Comparison of ENCODE assay signal across 27 cellular contexts in the genomic region with DNA sequence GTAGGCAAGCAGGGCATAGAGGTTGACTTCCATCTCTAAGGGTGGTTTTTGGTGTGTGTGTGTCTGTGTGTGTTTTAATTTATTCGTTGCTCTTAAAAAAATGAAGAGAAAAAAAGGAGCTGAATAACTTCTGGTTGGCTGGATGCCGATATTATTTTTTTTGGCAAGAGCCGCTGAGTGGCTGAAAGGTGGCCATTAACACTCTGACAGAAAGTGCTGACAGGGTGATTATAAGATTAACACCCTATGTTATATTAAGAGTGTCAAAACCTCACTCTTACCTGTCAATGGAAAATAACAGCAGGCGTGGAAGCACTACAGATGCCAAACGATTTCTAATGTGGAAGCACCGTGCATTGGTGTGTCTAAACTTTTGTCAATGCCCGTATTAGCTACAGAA.
"Had no signal": no experiment of that assay in that cellular context is flagged by ENCODE, and none has a peak within 500 bp of the region (broad histone marks: within the 10 kb centered on the region; RNA-seq: fewer than 3 reads in every experiment).

No MANE protein-coding gene starts in this region.

- H3K27me3 Mint-ChIP-seq: activated B cell treated with CpG ODN at 0.5 μM for 24 hours; activated CD4-positive, alpha-beta T cell treated with anti-CD3 and anti-CD28 coated beads, Interleukin-2, amount 10 ng/mL, durations not matched to agents 24 days and 14 days; activated CD8-positive, alpha-beta memory T cell treated with anti-CD3 and anti-CD28 coated beads, Interleukin-2, amount 10 ng/mL, durations not matched to agents 7 days and 5 days; activated naive CD4-positive, alpha-beta T cell treated with anti-CD3 and anti-CD28 coated beads, Interleukin-2, amount 50 U/mL, for 24 hours; activated T-cell treated with anti-CD3 and anti-CD28 coated beads, Interleukin-2, amount 50 U/mL, for 24 hours; brain; T-cell had no signal

- H3K4me3 ChIP-seq: SK-N-MC had no signal

- H3K27ac ChIP-seq: SK-N-MC had no signal

- H3K27ac Mint-ChIP-seq: activated B cell treated with CpG ODN at 0.5 μM for 24 hours; activated CD4-positive, alpha-beta T cell treated with anti-CD3 and anti-CD28 coated beads, Interleukin-2, amount 10 ng/mL, durations not matched to agents 24 days and 14 days; activated CD8-positive, alpha-beta memory T cell treated with anti-CD3 and anti-CD28 coated beads, Interleukin-2, amount 10 ng/mL, durations not matched to agents 7 days and 5 days; activated naive CD4-positive, alpha-beta T cell treated with anti-CD3 and anti-CD28 coated beads, Interleukin-2, amount 50 U/mL, for 24 hours; activated T-cell treated with anti-CD3 and anti-CD28 coated beads, Interleukin-2, amount 50 U/mL, for 24 hours; activated T-helper 1 cell treated with anti-CD3 and anti-CD28 coated beads, Interleukin-12 subunit alpha, Interleukin-12 subunit beta, Interleukin-2, Interleukin-4 antibody, amounts not matched to agents 30 ng/mL and 10 ng/mL and 1 ng/mL, durations not matched to agents 14 hours and 24 hours and 36 hours; T-cell had no signal

- DNase-seq: activated B cell treated with CpG ODN at 0.5 μM for 24 hours; activated CD4-positive, alpha-beta T cell treated with anti-CD3 and anti-CD28 coated beads for 1 hour; activated CD4-positive, alpha-beta T cell treated with anti-CD3 and anti-CD28 coated beads, Interleukin-2, amount 10 ng/mL, durations not matched to agents 24 days and 14 days; activated CD4-positive, alpha-beta T cell treated with anti-CD3 and anti-CD28 coated beads, Interleukin-2, amount 50 U/mL, for 48 hours; activated CD8-positive, alpha-beta memory T cell treated with anti-CD3 and anti-CD28 coated beads, Interleukin-2, amount 10 ng/mL, durations not matched to agents 7 days and 5 days; activated effector memory CD4-positive, alpha-beta T cell treated with Interleukin-2 at 50 U/mL for 16 hours; activated naive CD4-positive, alpha-beta T cell; activated T-cell treated with anti-CD3 and anti-CD28 coated beads, Interleukin-2, amount 50 U/mL, for 24 hours; aorta; KG1; NCI-H1092; NCI-H2029; NCI-H2107; NCI-H2171 treated with DMSO at 0.1 percent for 48 hours; NCI-H226; NCI-H526; NCI-H774; PC-3; T-cell; T-helper 2 cell; T1000 had no signal

- H3K4me1 Mint-ChIP-seq: activated B cell treated with CpG ODN at 0.5 μM for 24 hours; activated CD4-positive, alpha-beta T cell treated with anti-CD3 and anti-CD28 coated beads, Interleukin-2, amount 10 ng/mL, durations not matched to agents 24 days and 14 days; activated CD8-positive, alpha-beta memory T cell treated with anti-CD3 and anti-CD28 coated beads, Interleukin-2, amount 10 ng/mL, durations not matched to agents 7 days and 5 days; activated naive CD4-positive, alpha-beta T cell treated with anti-CD3 and anti-CD28 coated beads, Interleukin-2, amount 50 U/mL, for 24 hours; T-cell had no signal

- ATAC-seq: activated CD8-positive, alpha-beta memory T cell treated with anti-CD3 and anti-CD28 coated beads, Interleukin-2, amount 10 ng/mL, durations not matched to agents 7 days and 5 days; PC-3; T-cell had no signal

- H3K36me3 Mint-ChIP-seq: activated CD8-positive, alpha-beta memory T cell treated with anti-CD3 and anti-CD28 coated beads, Interleukin-2, amount 10 ng/mL, durations not matched to agents 7 days and 5 days; activated naive CD4-positive, alpha-beta T cell treated with anti-CD3 and anti-CD28 coated beads, Interleukin-2, amount 50 U/mL, for 24 hours; brain; T-cell had no signal

- H3K4me3 Mint-ChIP-seq: activated B cell treated with CpG ODN at 0.5 μM for 24 hours; activated CD4-positive, alpha-beta T cell treated with anti-CD3 and anti-CD28 coated beads, Interleukin-2, amount 10 ng/mL, durations not matched to agents 24 days and 14 days; activated CD8-positive, alpha-beta memory T cell treated with anti-CD3 and anti-CD28 coated beads, Interleukin-2, amount 10 ng/mL, durations not matched to agents 7 days and 5 days; activated naive CD4-positive, alpha-beta T cell treated with anti-CD3 and anti-CD28 coated beads, Interleukin-2, amount 50 U/mL, for 24 hours; activated T-cell treated with anti-CD3 and anti-CD28 coated beads, Interleukin-2, amount 50 U/mL, for 24 hours; activated T-helper 1 cell treated with anti-CD3 and anti-CD28 coated beads, Interleukin-12 subunit alpha, Interleukin-12 subunit beta, Interleukin-2, Interleukin-4 antibody, amounts not matched to agents 30 ng/mL and 10 ng/mL and 1 ng/mL, durations not matched to agents 14 hours and 24 hours and 36 hours; brain; T-cell had no signal

- FAIRE-seq: RCC 7860, TTC549 had no signal

- H3K9me3 Mint-ChIP-seq: activated B cell treated with CpG ODN at 0.5 μM for 24 hours; activated CD4-positive, alpha-beta T cell treated with anti-CD3 and anti-CD28 coated beads, Interleukin-2, amount 10 ng/mL, durations not matched to agents 24 days and 14 days; activated T-cell treated with anti-CD3 and anti-CD28 coated beads, Interleukin-2, amount 50 U/mL, for 24 hours; activated T-helper 1 cell treated with anti-CD3 and anti-CD28 coated beads, Interleukin-12 subunit alpha, Interleukin-12 subunit beta, Interleukin-2, Interleukin-4 antibody, amounts not matched to agents 30 ng/mL and 10 ng/mL and 1 ng/mL, durations not matched to agents 14 hours and 24 hours and 36 hours had no signal
